In the genomic region with DNA sequence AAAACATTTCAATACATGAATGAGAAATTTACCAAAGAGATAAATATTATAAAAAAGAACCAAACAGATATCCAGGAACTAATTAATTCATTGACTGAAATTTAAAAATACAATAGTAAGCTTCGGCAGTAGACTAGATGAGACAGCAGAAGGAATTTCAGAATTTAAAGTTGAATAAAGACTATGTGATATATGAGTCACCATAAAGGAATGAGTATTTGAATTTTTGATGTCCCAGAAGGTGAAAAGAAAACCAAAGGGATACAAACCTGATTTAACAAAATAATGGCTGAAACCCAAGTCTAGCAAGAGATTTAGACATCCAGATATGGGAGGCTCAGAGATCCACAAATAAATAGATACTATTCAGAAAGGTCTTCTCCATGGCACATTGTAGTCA, we compare ENCODE assay signal across 27 cellular contexts.
DNase-seq lines count a peak whose midpoint lies in the region; ATAC-seq and TF ChIP-seq lines count a peak whose summit lies in the region.
"Had no signal": no experiment of that assay in that cellular context is flagged by ENCODE, and none has a peak within 500 bp of the region (broad histone marks: within the 10 kb centered on the region; RNA-seq: fewer than 3 reads in every experiment).

No MANE protein-coding gene starts in this region.

- H2BK120ac ChIP-seq in IMR-90 (ENCODE audit: low read depth, low read length) = no peak overlapping the region

- H4K5ac ChIP-seq in IMR-90 (ENCODE audit: low read depth, low read length) = no peak overlapping the region

- H3K27ac ChIP-seq in IMR-90 (ENCODE audit: insufficient read depth, low read length) = no peak overlapping the region
- H3K27ac ChIP-seq: 22Rv1, BLaER1, RWPE1, SK-N-MC had no signal

- ATAC-seq in IMR-90 (ENCODE audit: low read depth) (no peak), HG03175 (IDR thresholded peaks at IDR 0.05; ENCODE audit: unreplicated experiment) (no peak), HG03571 (IDR thresholded peaks at IDR 0.05; ENCODE audit: unreplicated experiment) (no peak)
- ATAC-seq: Panc1 had no signal

- no peaks in the 10 kb centered on the region for H3K27me3 ChIP-seq in IMR-90 (ENCODE audit: control insufficient read depth, insufficient read depth, low read length)
- H3K27me3 ChIP-seq: BLaER1 had no signal

- no peak overlapping the region for H3K4ac ChIP-seq in IMR-90 (ENCODE audit: low read depth, low read length)

- H3K36me3 ChIP-seq in IMR-90 (ENCODE audit: control insufficient read depth, insufficient read depth, low read length) = no peaks in the 10 kb centered on the region
- H3K36me3 ChIP-seq: BLaER1 had no signal

- no peak overlapping the region for H2AK9ac ChIP-seq in IMR-90 (replicated peaks; ENCODE audit: low read depth, low read length, poor library complexity)

- POLR2A ChIA-PET in IMR-90 (lab: Charles Lee; ENCODE audit: unreplicated experiment) = no interaction called here

- H2BK15ac ChIP-seq in IMR-90 (ENCODE audit: low read depth, low read length) = no peak overlapping the region

- H3K9ac ChIP-seq in IMR-90 (ENCODE audit: low read depth, low read length) = no peak overlapping the region
- H3K9ac ChIP-seq: BLaER1 had no signal

- H2AFZ ChIP-seq in IMR-90 (replicated peaks; ENCODE audit: low read length, poor library complexity) = no peak overlapping the region

- no peak overlapping the region for H3K4me3 ChIP-seq in IMR-90 (ENCODE audit: insufficient read depth, low read depth, low read length)
- no peak overlapping the region for H3K4me3 ChIP-seq in astrocyte of the cerebellum (ENCODE audit: low read depth, low read length)
- H3K4me3 ChIP-seq: BLaER1, SK-N-MC had no signal

- no peaks in the 10 kb centered on the region for H3K9me1 ChIP-seq in IMR-90 (ENCODE audit: insufficient read depth, low read length)

- TF ChIP-seq POLR2A in IMR-90 (IDR thresholded peaks at IDR 0.05; ENCODE audit: low read depth, low read length) = no peak

- intact Hi-C loops in IMR-90 (cut with micrococcal nuclease) = no loop called here

- H4K20me1 ChIP-seq in IMR-90 (ENCODE audit: insufficient read depth, low read length) = no peaks in the 10 kb centered on the region
- H4K20me1 ChIP-seq: BLaER1 had no signal

- no peaks in the 10 kb centered on the region for H3K4me1 ChIP-seq in IMR-90 (ENCODE audit: control insufficient read depth, insufficient read depth, low read length)
- H3K4me1 ChIP-seq: BLaER1 had no signal

- dilution Hi-C loops in IMR-90 (cut with HindIII; ENCODE audit: low sequenced_read_pairs, unreplicated experiment) = no loop called here

- H3K23ac ChIP-seq in IMR-90 (ENCODE audit: low read depth, low read length) = no peak overlapping the region

- no peak overlapping the region for H2AK5ac ChIP-seq in IMR-90 (ENCODE audit: low read depth, low read length)

- no peaks in the 10 kb centered on the region; the same call in 1 of the 2 replicates for H3K9me3 ChIP-seq in IMR-90 (ENCODE audit: control insufficient read depth, insufficient read depth, low read length)

- no peak for TF ChIP-seq RAD21 in IMR-90 (IDR thresholded peaks at IDR 0.05; ENCODE audit: low read length)

- no CpG with 5 or more reads among the region's 1 CpG for WGBS in IMR-90 (ENCODE audit: extremely low coverage in 2 of 2, insufficient read length in 1 of 2), 2 experiments

- H4K8ac ChIP-seq in IMR-90 (ENCODE audit: low read depth in 2 of 2, low read length in 2 of 2) = no peak overlapping the region

- no peak for TF ChIP-seq CTCF in IMR-90 (conservative IDR thresholded peaks at IDR 0.05; ENCODE audit: low read depth, low read length)
- no peak for TF ChIP-seq CTCF in astrocyte of the cerebellum (IDR thresholded peaks at IDR 0.05; ENCODE audit: low read depth, low read length, missing control alignments)

- H3K79me1 ChIP-seq in IMR-90 (ENCODE audit: low read depth in 1 of 2, low read length in 2 of 2) = no peaks in the 10 kb centered on the region

- no peak overlapping the region for H3K4me2 ChIP-seq in IMR-90 (ENCODE audit: low read depth, low read length)
- H3K4me2 ChIP-seq: BLaER1 had no signal

- H2BK20ac ChIP-seq in IMR-90 (ENCODE audit: low read depth, low read length) = no peak overlapping the region

- in situ Hi-C loops in IMR-90 (cut with MboI; ENCODE audit: low sequenced_read_pairs) (no loop called here), astrocyte of the cerebellum (cut with HindIII; ENCODE audit: low sequenced_read_pairs) (no loop called here)

- BruUV-seq in IMR-90 (replicated peaks; lab: Mats Ljungman, UMichigan) = no TSS peak

- H3K56ac ChIP-seq in IMR-90 (ENCODE audit: extremely low read depth, insufficient read depth, low read length) = no peak overlapping the region

- H4K91ac ChIP-seq in IMR-90 (ENCODE audit: insufficient read depth, low read depth, low read length) = no peak overlapping the region

- H3K18ac ChIP-seq in IMR-90 (ENCODE audit: low read depth, low read length) = no peak overlapping the region

- no peak overlapping the region for H3K14ac ChIP-seq in IMR-90 (replicated peaks; ENCODE audit: low read depth, low read length)

- no peak overlapping the region for H2BK5ac ChIP-seq in IMR-90 (ENCODE audit: low read depth, low read length, poor library complexity, severe bottlenecking)

- DNase-seq in A172 (ENCODE audit: low spot score) (peak; percentile 42), IMR-90 (peak; percentile 6), astrocyte of the cerebellum (ENCODE audit: low read depth) (peak; percentile 9), iris pigment epithelial cell (ENCODE audit: low read depth) (peak; percentile 12), inferior parietal cortex (ENCODE audit: extremely low spot score) (no peak), cerebellar cortex (ENCODE audit: low spot score) (no peak)
- DNase-seq: CD4-positive, CD25-positive, alpha-beta regulatory T cell; DMS153; DND-41; H7; HFFc6; NCI-H1092; NCI-H1436; NCI-H187; NCI-H2081 treated with DMSO at 0.1 percent for 48 hours; NCI-H2171 treated with DMSO at 0.1 percent for 48 hours; NCI-H446; NCI-H524 treated with DMSO at 0.1 percent for 48 hours; NCI-H774; SHP77 had no signal

- CTCF ChIA-PET in IMR-90 (lab: Yijun Ruan, JAX) = no interaction called here

TF ChIP-seq in IMR-90, 13 proteins besides CTCF, POLR2A, EP300 and RAD21:
- no peak for TF ChIP-seq MAFK (IDR thresholded peaks at IDR 0.05; ENCODE audit: low read depth, low read length)
- no peak for TF ChIP-seq CEBPB (IDR thresholded peaks at IDR 0.05; ENCODE audit: low read depth, low read length)
- no peak for TF ChIP-seq RCOR1 (IDR thresholded peaks at IDR 0.05; ENCODE audit: insufficient replicate concordance, low read length)
- TF ChIP-seq FOS (IDR thresholded peaks at IDR 0.05; ENCODE audit: low read depth, low read length) = no peak
- no peak for TF ChIP-seq MAZ (IDR thresholded peaks at IDR 0.05; ENCODE audit: borderline replicate concordance, low read depth, low read length)
- no peak for TF ChIP-seq NFE2L2 (IDR thresholded peaks at IDR 0.05; ENCODE audit: low read depth, low read length)
- TF ChIP-seq SMC3 (IDR thresholded peaks at IDR 0.05; ENCODE audit: low read depth, low read length) = no peak
- no peak for TF ChIP-seq RFX5 (IDR thresholded peaks at IDR 0.05; ENCODE audit: low read depth, low read length)
- no peak for TF ChIP-seq BHLHE40 (IDR thresholded peaks at IDR 0.05; ENCODE audit: low read depth, low read length)
- TF ChIP-seq CHD1 (IDR thresholded peaks at IDR 0.05; ENCODE audit: low read depth, low read length) = no peak
- TF ChIP-seq, protein P1, sequence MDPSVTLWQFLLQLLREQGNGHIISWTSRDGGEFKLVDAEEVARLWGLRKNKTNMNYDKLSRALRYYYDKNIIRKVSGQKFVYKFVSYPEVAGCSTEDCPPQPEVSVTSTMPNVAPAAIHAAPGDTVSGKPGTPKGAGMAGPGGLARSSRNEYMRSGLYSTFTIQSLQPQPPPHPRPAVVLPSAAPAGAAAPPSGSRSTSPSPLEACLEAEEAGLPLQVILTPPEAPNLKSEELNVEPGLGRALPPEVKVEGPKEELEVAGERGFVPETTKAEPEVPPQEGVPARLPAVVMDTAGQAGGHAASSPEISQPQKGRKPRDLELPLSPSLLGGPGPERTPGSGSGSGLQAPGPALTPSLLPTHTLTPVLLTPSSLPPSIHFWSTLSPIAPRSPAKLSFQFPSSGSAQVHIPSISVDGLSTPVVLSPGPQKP (IDR thresholded peaks at IDR 0.05; ENCODE audit: borderline replicate concordance, low read depth, low read length) = no peak
- TF ChIP-seq MXI1 (IDR thresholded peaks at IDR 0.05; ENCODE audit: borderline replicate concordance, low read depth, low read length) = no peak
- TF ChIP-seq, protein P2, sequence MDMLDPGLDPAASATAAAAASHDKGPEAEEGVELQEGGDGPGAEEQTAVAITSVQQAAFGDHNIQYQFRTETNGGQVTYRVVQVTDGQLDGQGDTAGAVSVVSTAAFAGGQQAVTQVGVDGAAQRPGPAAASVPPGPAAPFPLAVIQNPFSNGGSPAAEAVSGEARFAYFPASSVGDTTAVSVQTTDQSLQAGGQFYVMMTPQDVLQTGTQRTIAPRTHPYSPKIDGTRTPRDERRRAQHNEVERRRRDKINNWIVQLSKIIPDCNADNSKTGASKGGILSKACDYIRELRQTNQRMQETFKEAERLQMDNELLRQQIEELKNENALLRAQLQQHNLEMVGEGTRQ (IDR thresholded peaks at IDR 0.05; ENCODE audit: low read depth, low read length) = no peak
TF ChIP-seq in IMR-90: peak in this region for 0.

Comparison
In these comparisons a context has a peak if more than half of its experiments do, and no peak if none do; other contexts are left out.
1. DNase-seq: peak in A172 (single experiment), IMR-90 (single experiment), astrocyte of the cerebellum (single experiment) and iris pigment epithelial cell (single experiment); none in inferior parietal cortex (single experiment) and cerebellar cortex (single experiment).